Comparison of ENCODE assay signal across 8 cellular contexts in genomic region chr1:43970502-43970901, GRCh38. TPM values are rescaled to one million over a fixed set of nuclear protein-coding genes. Genes with fewer than 3 reads are reported as not detected.
A peak's percentile ranks its signal among the peaks of the same experiment; 100 is the strongest.
DNase-seq lines count a peak whose midpoint lies in the region; ATAC-seq, FAIRE-seq and TF ChIP-seq lines count a peak whose summit lies in the region.

No MANE protein-coding gene starts in this region.

- H3K27me3 ChIP-seq in HepG2 (ENCODE audit: control insufficient read depth in 1 of 2, insufficient read depth in 2 of 2, low read length in 2 of 2), result no peaks in the 10 kb centered on the region
- no peaks in the 10 kb centered on the region for H3K27me3 ChIP-seq in thymus (ENCODE audit: control insufficient read depth, insufficient read depth)

- peaks cover 22% of the 10 kb centered on the region for H3K4me1 ChIP-seq in HepG2 (ENCODE audit: insufficient read depth, low read length)
- peaks cover 10% of the 10 kb centered on the region for H3K4me1 ChIP-seq in thymus (ENCODE audit: control insufficient read depth, insufficient read depth, low read length)

- POLR2A ChIA-PET in HepG2 (lab: Yijun Ruan, JAX), result interaction anchor here (0.9 to 1.9 kb wide), 7 partner anchors 8 to 62 kb away, joined by 3 to 10 read pairs (median 5); partner anchors contain the start of genes B4GALT2 and IPO13

- peak overlapping the region; percentile 76 for H3K9ac ChIP-seq in HepG2 (ENCODE audit: insufficient read depth, low read depth, low read length)

- peaks cover 0 to 1% of the 10 kb centered on the region in 2 experiments; a peak in 1 of 5 replicates for H3K36me3 ChIP-seq in HepG2 (replicated peaks in 1 of 2; ENCODE audit: control insufficient read depth in 1 of 2, insufficient read depth in 2 of 2, low read length in 2 of 2)
- H3K36me3 ChIP-seq in thymus (ENCODE audit: control insufficient read depth, insufficient read depth), result no peaks in the 10 kb centered on the region

- H3K36me3 Mint-ChIP-seq in activated CD8-positive, alpha-beta memory T cell treated with anti-CD3 and anti-CD28 coated beads, Interleukin-2, amount 10 ng/mL, durations not matched to agents 7 days and 5 days, result peaks cover 6% of the 10 kb centered on the region
- peaks cover 22% of the 10 kb centered on the region for H3K36me3 Mint-ChIP-seq in activated naive CD8-positive, alpha-beta T cell treated with anti-CD3 and anti-CD28 coated beads for 36 hours

- no peak for TF ChIP-seq POLR2A in HepG2 (IDR thresholded peaks at IDR 0.05; ENCODE audit: insufficient read depth in 1 of 2, low read depth in 2 of 2, low read length in 2 of 2)

- no peak for ATAC-seq in activated CD8-positive, alpha-beta memory T cell treated with anti-CD3 and anti-CD28 coated beads, Interleukin-2, amount 10 ng/mL, durations not matched to agents 7 days and 5 days
- ATAC-seq in HepG2 (no peak), GM21717 (IDR thresholded peaks at IDR 0.05; ENCODE audit: unreplicated experiment) (no peak)

- FAIRE-seq in HepG2 (lab: Jason Lieb, UNC), result no peak

- TF ChIP-seq EP300 in HepG2 (IDR thresholded peaks at IDR 0.05; ENCODE audit: low read depth in 2 of 2, low read length in 2 of 2), result no peak
- TF ChIP-seq EP300 in HepG2 (CRISPR knock-in tag; IDR thresholded peaks at IDR 0.05; ENCODE audit: borderline replicate concordance), result no peak

- H2AFZ ChIP-seq in HepG2 (ENCODE audit: low read length), result no peak overlapping the region

- no TSS peak for BruUV-seq in HepG2 (replicated peaks; lab: Mats Ljungman, UMichigan)

- peaks cover 31% of the 10 kb centered on the region for H3K4me1 Mint-ChIP-seq in activated CD8-positive, alpha-beta memory T cell treated with anti-CD3 and anti-CD28 coated beads, Interleukin-2, amount 10 ng/mL, durations not matched to agents 7 days and 5 days
- H3K4me1 Mint-ChIP-seq in activated naive CD8-positive, alpha-beta T cell treated with anti-CD3 and anti-CD28 coated beads for 36 hours, result peaks cover 27% of the 10 kb centered on the region

- H3K9me3 Mint-ChIP-seq in activated CD8-positive, alpha-beta memory T cell treated with anti-CD3 and anti-CD28 coated beads, Interleukin-2, amount 10 ng/mL, durations not matched to agents 7 days and 5 days (ENCODE audit: low read depth), result no peaks in the 10 kb centered on the region
- H3K9me3 Mint-ChIP-seq in activated naive CD8-positive, alpha-beta T cell treated with anti-CD3 and anti-CD28 coated beads for 36 hours, result no peaks in the 10 kb centered on the region

- H4K20me1 ChIP-seq in HepG2 (ENCODE audit: insufficient read depth, low read length), result no peaks in the 10 kb centered on the region

- H3K4me2 ChIP-seq in HepG2 (ENCODE audit: low read depth, low read length), result peak overlapping the region; percentile 75

- H3K4me3 Mint-ChIP-seq in activated CD8-positive, alpha-beta memory T cell treated with anti-CD3 and anti-CD28 coated beads, Interleukin-2, amount 10 ng/mL, durations not matched to agents 7 days and 5 days, result peak overlapping the region; percentile 89
- H3K4me3 Mint-ChIP-seq in activated naive CD8-positive, alpha-beta T cell treated with anti-CD3 and anti-CD28 coated beads for 36 hours, result peak overlapping the region; percentile 93

- CTCF ChIA-PET in activated CD8-positive, alpha-beta memory T cell treated with anti-CD3 and anti-CD28 coated beads, Interleukin-2, amount 10 ng/mL, durations not matched to agents 7 days and 5 days (lab: Charles Lee), result interaction anchor here (0.8 to 5.4 kb wide), 4 partner anchors 24 to 207 kb away, joined by 3 to 30 read pairs (median 4); partner anchors contain the start of gene IPO13
- CTCF ChIA-PET in HepG2 (lab: Yijun Ruan, JAX; ENCODE audit: low intra/inter-chr PET ratio, low total read pairs), result no interaction called here

- TF ChIP-seq CTCF in HepG2 (CRISPR knock-in tag; IDR thresholded peaks at IDR 0.05), result no peak

- 22% methylated on average over 5 of the region's 5 CpGs for whole genome bisulfite sequencing in HepG2 (ENCODE audit: low lambda C conversion rate)
- WGBS in thymus, result 72% methylated on average over 5 of the region's 5 CpGs

- peak overlapping the region; percentile 82 for H3K27ac Mint-ChIP-seq in activated CD8-positive, alpha-beta memory T cell treated with anti-CD3 and anti-CD28 coated beads, Interleukin-2, amount 10 ng/mL, durations not matched to agents 7 days and 5 days
- peak overlapping the region; percentile 88 for H3K27ac Mint-ChIP-seq in activated naive CD8-positive, alpha-beta T cell treated with anti-CD3 and anti-CD28 coated beads for 36 hours

- in situ Hi-C loops in HepG2 (cut with HindIII; ENCODE audit: extremely low pct_ligation_motif_present, low pct_unique_long_range_greater_than_20kb), result no loop called here

- H3K9me3 ChIP-seq in HepG2 (ENCODE audit: low read length), result no peaks in the 10 kb centered on the region
- no peaks in the 10 kb centered on the region for H3K9me3 ChIP-seq in thymus (ENCODE audit: control insufficient read depth)

- H3K4me3 ChIP-seq in HepG2 (replicated peaks in 1 of 3; ENCODE audit: insufficient read depth in 1 of 3, low read depth in 2 of 3, low read length in 3 of 3), result peak overlapping the region; percentile 80 to 94 (median 91)
- H3K4me3 ChIP-seq in thymus (ENCODE audit: low read length), result peak overlapping the region; percentile 61

- TF ChIP-seq RAD21 in HepG2 (CRISPR knock-in tag; IDR thresholded peaks at IDR 0.05), result no peak

- peaks cover 15% of the 10 kb centered on the region for H3K79me2 ChIP-seq in HepG2 (ENCODE audit: insufficient read depth, low read length)

- H3K27ac ChIP-seq in HepG2 (ENCODE audit: extremely low read length, insufficient read depth, low read length) (no peak overlapping the region), thymus (ENCODE audit: low read depth) (no peak overlapping the region)

- H3K27me3 Mint-ChIP-seq in activated CD8-positive, alpha-beta memory T cell treated with anti-CD3 and anti-CD28 coated beads, Interleukin-2, amount 10 ng/mL, durations not matched to agents 7 days and 5 days, result no peaks in the 10 kb centered on the region
- no peaks in the 10 kb centered on the region for H3K27me3 Mint-ChIP-seq in activated naive CD8-positive, alpha-beta T cell treated with anti-CD3 and anti-CD28 coated beads for 36 hours

- intact Hi-C loops in HepG2 (cut with micrococcal nuclease; ENCODE audit: unreplicated experiment), result no loop called here

- DNase-seq in activated CD8-positive, alpha-beta memory T cell treated with anti-CD3 and anti-CD28 coated beads, Interleukin-2, amount 10 ng/mL, durations not matched to agents 7 days and 5 days, result no peak
- no peak for DNase-seq in activated CD8-positive, alpha-beta memory T cell treated with anti-CD3 and anti-CD28 coated beads, Interleukin-2, amount 50 U/mL, for 48 hours
- no peak for DNase-seq in activated naive CD8-positive, alpha-beta T cell treated with anti-CD3 and anti-CD28 coated beads for 36 hours
- no peak for DNase-seq in HepG2 (ENCODE audit: low spot score)
- DNase-seq in effector CD8-positive, alpha-beta T cell (lab: John Stamatoyannopoulos, UW), result no peak
- no peak for DNase-seq in NCI-H345 treated with DMSO at 0.1 percent for 48 hours (lab: John Stamatoyannopoulos, UW; ENCODE audit: unreplicated experiment)

RNA-seq across cellular contexts. Expression of gene DPH2, which starts 0.7 kb away (rescaled TPM):
- 10 to 100 TPM; 28.1 to 39.8 TPM for total RNA-seq in activated CD8-positive, alpha-beta memory T cell treated with anti-CD3 and anti-CD28 coated beads, Interleukin-2, amount 10 ng/mL, durations not matched to agents 7 days and 5 days
- total RNA-seq in activated naive CD8-positive, alpha-beta T cell treated with anti-CD3 and anti-CD28 coated beads for 36 hours, result 10 to 100 TPM; 65.2 to 66.7 TPM
- 38.3 and 40.5 TPM in 2 replicates for total RNA-seq in HepG2 (2016; rRNA removed; fragmentation: Illumina TruSeq; extraction: Trizol)
- total RNA-seq in HepG2 (2016; cell fraction: cytosol; rRNA removed; fragmentation: Illumina TruSeq; extraction: Trizol; ENCODE audit: low read depth), result 15.2 TPM in 2 replicates
- 33.0 and 37.1 TPM in 2 replicates for total RNA-seq in HepG2 (2016; cell fraction: insoluble cytoplasmic fraction; rRNA removed; fragmentation: Illumina TruSeq; extraction: Trizol)
- total RNA-seq in HepG2 (2016; cell fraction: membrane; rRNA removed; fragmentation: Illumina TruSeq; extraction: Trizol), result 43.0 and 46.2 TPM in 2 replicates
- 21.9 and 28.3 TPM in 2 replicates for total RNA-seq in HepG2 (2016; cell fraction: nucleus; rRNA removed; fragmentation: Illumina TruSeq; extraction: Trizol)
- polyA plus RNA-seq in HepG2 (2011; rRNA removed), result 32.2 and 39.3 TPM in 2 replicates
- 29.8 and 30.1 TPM in 2 replicates for polyA plus RNA-seq in HepG2 (2011; cell fraction: cytosol; rRNA removed)
- polyA plus RNA-seq in HepG2 (2011; cell fraction: nucleus; rRNA removed), result 143 and 148 TPM in 2 replicates
- 16.3 and 20.7 TPM in 2 replicates for polyA plus RNA-seq in HepG2 (2012)
- polyA plus RNA-seq in HepG2 (2016; cell fraction: cytosol; fragmentation: Illumina TruSeq; extraction: Trizol; ENCODE audit: low read depth), result 16.6 and 18.7 TPM in 2 replicates
- 33.1 and 38.5 TPM in 2 replicates for polyA plus RNA-seq in HepG2 (2016; cell fraction: insoluble cytoplasmic fraction; fragmentation: Illumina TruSeq; extraction: Trizol; ENCODE audit: low read depth)
- 41.7 and 43.1 TPM in 2 replicates for polyA plus RNA-seq in HepG2 (2016; cell fraction: membrane; fragmentation: Illumina TruSeq; extraction: Trizol; ENCODE audit: low read depth)
- polyA plus RNA-seq in HepG2 (2016; cell fraction: nucleus; fragmentation: Illumina TruSeq; extraction: Trizol; ENCODE audit: insufficient read depth, low read depth), result 50.3 and 52.5 TPM in 2 replicates
- 71.2 and 144 TPM in 2 replicates for polyA minus RNA-seq in HepG2 (2011; rRNA and poly(A)+ RNA removed; ENCODE audit: low replicate concordance)
- polyA minus RNA-seq in HepG2 (2011; cell fraction: cytosol; rRNA and poly(A)+ RNA removed), result 10.3 and 13.5 TPM in 2 replicates
- polyA minus RNA-seq in HepG2 (2011; cell fraction: nucleus; rRNA and poly(A)+ RNA removed), result 36.7 and 43.0 TPM in 2 replicates
- 14.4 TPM for polyA plus RNA-seq in thymus

RNA-seq across cellular contexts. Expression of gene ATP6V0B, which starts 4.3 kb away (rescaled TPM):
- 100 to 1,000 TPM; 108 to 139 TPM for total RNA-seq in activated CD8-positive, alpha-beta memory T cell treated with anti-CD3 and anti-CD28 coated beads, Interleukin-2, amount 10 ng/mL, durations not matched to agents 7 days and 5 days
- 100 to 1,000 TPM; 116 to 122 TPM for total RNA-seq in activated naive CD8-positive, alpha-beta T cell treated with anti-CD3 and anti-CD28 coated beads for 36 hours
- 76.4 and 161 TPM in 2 replicates for total RNA-seq in HepG2 (2016; rRNA removed; fragmentation: Illumina TruSeq; extraction: Trizol)
- total RNA-seq in HepG2 (2016; cell fraction: cytosol; rRNA removed; fragmentation: Illumina TruSeq; extraction: Trizol; ENCODE audit: low read depth), result 117 and 155 TPM in 2 replicates
- total RNA-seq in HepG2 (2016; cell fraction: insoluble cytoplasmic fraction; rRNA removed; fragmentation: Illumina TruSeq; extraction: Trizol), result 83.5 and 169 TPM in 2 replicates
- 125 and 145 TPM in 2 replicates for total RNA-seq in HepG2 (2016; cell fraction: membrane; rRNA removed; fragmentation: Illumina TruSeq; extraction: Trizol)
- total RNA-seq in HepG2 (2016; cell fraction: nucleus; rRNA removed; fragmentation: Illumina TruSeq; extraction: Trizol), result 134 and 145 TPM in 2 replicates
- 157 and 169 TPM in 2 replicates for polyA plus RNA-seq in HepG2 (2011; rRNA removed)
- polyA plus RNA-seq in HepG2 (2011; cell fraction: cytosol; rRNA removed), result 171 and 212 TPM in 2 replicates
- polyA plus RNA-seq in HepG2 (2011; cell fraction: nucleus; rRNA removed), result 191 and 208 TPM in 2 replicates
- polyA plus RNA-seq in HepG2 (2012), result 45.1 and 96.9 TPM in 2 replicates
- 104 and 146 TPM in 2 replicates for polyA plus RNA-seq in HepG2 (2016; cell fraction: cytosol; fragmentation: Illumina TruSeq; extraction: Trizol; ENCODE audit: low read depth)
- 64.0 and 66.5 TPM in 2 replicates for polyA plus RNA-seq in HepG2 (2016; cell fraction: insoluble cytoplasmic fraction; fragmentation: Illumina TruSeq; extraction: Trizol; ENCODE audit: low read depth)
- polyA plus RNA-seq in HepG2 (2016; cell fraction: membrane; fragmentation: Illumina TruSeq; extraction: Trizol; ENCODE audit: low read depth), result 95.1 and 113 TPM in 2 replicates
- polyA plus RNA-seq in HepG2 (2016; cell fraction: nucleus; fragmentation: Illumina TruSeq; extraction: Trizol; ENCODE audit: insufficient read depth, low read depth), result 218 and 233 TPM in 2 replicates
- polyA minus RNA-seq in HepG2 (2011; rRNA and poly(A)+ RNA removed; ENCODE audit: low replicate concordance), result 161 and 288 TPM in 2 replicates
- polyA minus RNA-seq in HepG2 (2011; cell fraction: cytosol; rRNA and poly(A)+ RNA removed), result 33.1 and 37.3 TPM in 2 replicates
- polyA minus RNA-seq in HepG2 (2011; cell fraction: nucleus; rRNA and poly(A)+ RNA removed), result 51.0 and 60.8 TPM in 2 replicates
- polyA plus RNA-seq in thymus, result 198 TPM

RNA-seq across cellular contexts. Expression of gene B4GALT2, which starts 8.5 kb away (rescaled TPM):
- total RNA-seq in activated CD8-positive, alpha-beta memory T cell treated with anti-CD3 and anti-CD28 coated beads, Interleukin-2, amount 10 ng/mL, durations not matched to agents 7 days and 5 days, result 10 to 100 TPM; 20.1 to 25.5 TPM
- total RNA-seq in activated naive CD8-positive, alpha-beta T cell treated with anti-CD3 and anti-CD28 coated beads for 36 hours, result 10 to 100 TPM; 38.5 to 41.6 TPM
- total RNA-seq in HepG2 (2016; rRNA removed; fragmentation: Illumina TruSeq; extraction: Trizol), result 56.5 and 78.0 TPM in 2 replicates
- 81.0 and 86.5 TPM in 2 replicates for total RNA-seq in HepG2 (2016; cell fraction: cytosol; rRNA removed; fragmentation: Illumina TruSeq; extraction: Trizol; ENCODE audit: low read depth)
- total RNA-seq in HepG2 (2016; cell fraction: insoluble cytoplasmic fraction; rRNA removed; fragmentation: Illumina TruSeq; extraction: Trizol), result 57.1 and 86.7 TPM in 2 replicates
- 144 and 151 TPM in 2 replicates for total RNA-seq in HepG2 (2016; cell fraction: membrane; rRNA removed; fragmentation: Illumina TruSeq; extraction: Trizol)
- total RNA-seq in HepG2 (2016; cell fraction: nucleus; rRNA removed; fragmentation: Illumina TruSeq; extraction: Trizol), result 42.0 and 49.7 TPM in 2 replicates
- 41.9 and 57.0 TPM in 2 replicates for polyA plus RNA-seq in HepG2 (2011; rRNA removed)
- 39.2 and 66.4 TPM in 2 replicates for polyA plus RNA-seq in HepG2 (2011; cell fraction: cytosol; rRNA removed)
- 53.0 and 54.3 TPM in 2 replicates for polyA plus RNA-seq in HepG2 (2011; cell fraction: nucleus; rRNA removed)
- polyA plus RNA-seq in HepG2 (2012), result 40.1 and 41.5 TPM in 2 replicates
- 96.5 and 101 TPM in 2 replicates for polyA plus RNA-seq in HepG2 (2016; cell fraction: cytosol; fragmentation: Illumina TruSeq; extraction: Trizol; ENCODE audit: low read depth)
- 67.6 and 73.0 TPM in 2 replicates for polyA plus RNA-seq in HepG2 (2016; cell fraction: insoluble cytoplasmic fraction; fragmentation: Illumina TruSeq; extraction: Trizol; ENCODE audit: low read depth)
- polyA plus RNA-seq in HepG2 (2016; cell fraction: membrane; fragmentation: Illumina TruSeq; extraction: Trizol; ENCODE audit: low read depth), result 132 and 145 TPM in 2 replicates
- polyA plus RNA-seq in HepG2 (2016; cell fraction: nucleus; fragmentation: Illumina TruSeq; extraction: Trizol; ENCODE audit: insufficient read depth, low read depth), result 86.0 and 90.4 TPM in 2 replicates
- 52.0 and 94.8 TPM in 2 replicates for polyA minus RNA-seq in HepG2 (2011; rRNA and poly(A)+ RNA removed; ENCODE audit: low replicate concordance)
- 24.3 and 27.3 TPM in 2 replicates for polyA minus RNA-seq in HepG2 (2011; cell fraction: cytosol; rRNA and poly(A)+ RNA removed)
- polyA minus RNA-seq in HepG2 (2011; cell fraction: nucleus; rRNA and poly(A)+ RNA removed), result 13.7 and 15.8 TPM in 2 replicates
- polyA plus RNA-seq in thymus, result 7.3 TPM

RNA-seq across cellular contexts. Expression of gene CCDC24, which starts 20.9 kb away (rescaled TPM):
- 1 to 10 TPM; 1.3 to 1.5 TPM for total RNA-seq in activated CD8-positive, alpha-beta memory T cell treated with anti-CD3 and anti-CD28 coated beads, Interleukin-2, amount 10 ng/mL, durations not matched to agents 7 days and 5 days
- 1 to 10 TPM; 1.0 to 1.5 TPM for total RNA-seq in activated naive CD8-positive, alpha-beta T cell treated with anti-CD3 and anti-CD28 coated beads for 36 hours
- total RNA-seq in HepG2 (2016; rRNA removed; fragmentation: Illumina TruSeq; extraction: Trizol), result 2.2 and 2.9 TPM in 2 replicates
- total RNA-seq in HepG2 (2016; cell fraction: cytosol; rRNA removed; fragmentation: Illumina TruSeq; extraction: Trizol; ENCODE audit: low read depth), result 0.79 and 2.4 TPM in 2 replicates
- 0.95 and 2.5 TPM in 2 replicates for total RNA-seq in HepG2 (2016; cell fraction: insoluble cytoplasmic fraction; rRNA removed; fragmentation: Illumina TruSeq; extraction: Trizol)
- total RNA-seq in HepG2 (2016; cell fraction: membrane; rRNA removed; fragmentation: Illumina TruSeq; extraction: Trizol), result 1.8 and 2.6 TPM in 2 replicates
- 2.8 and 3.1 TPM in 2 replicates for total RNA-seq in HepG2 (2016; cell fraction: nucleus; rRNA removed; fragmentation: Illumina TruSeq; extraction: Trizol)
- polyA plus RNA-seq in HepG2 (2011; rRNA removed), result 1.4 and 1.8 TPM in 2 replicates
- polyA plus RNA-seq in HepG2 (2011; cell fraction: cytosol; rRNA removed), result 0.59 and 0.82 TPM in 2 replicates
- polyA plus RNA-seq in HepG2 (2011; cell fraction: nucleus; rRNA removed), result 8.4 and 10.6 TPM in 2 replicates
- polyA plus RNA-seq in HepG2 (2012), result 2.3 and 3.3 TPM in 2 replicates
- 1.3 and 1.8 TPM in 2 replicates for polyA plus RNA-seq in HepG2 (2016; cell fraction: cytosol; fragmentation: Illumina TruSeq; extraction: Trizol; ENCODE audit: low read depth)
- polyA plus RNA-seq in HepG2 (2016; cell fraction: insoluble cytoplasmic fraction; fragmentation: Illumina TruSeq; extraction: Trizol; ENCODE audit: low read depth), result 2.1 and 2.4 TPM in 2 replicates
- polyA plus RNA-seq in HepG2 (2016; cell fraction: membrane; fragmentation: Illumina TruSeq; extraction: Trizol; ENCODE audit: low read depth), result 1.7 and 2.2 TPM in 2 replicates
- 4.7 and 6.9 TPM in 2 replicates for polyA plus RNA-seq in HepG2 (2016; cell fraction: nucleus; fragmentation: Illumina TruSeq; extraction: Trizol; ENCODE audit: insufficient read depth, low read depth)
- polyA minus RNA-seq in HepG2 (2011; rRNA and poly(A)+ RNA removed; ENCODE audit: low replicate concordance), result 1.1 and 1.6 TPM in 2 replicates
- polyA minus RNA-seq in HepG2 (2011; cell fraction: cytosol; rRNA and poly(A)+ RNA removed), result not detected in 2 replicates
- 1.2 and 1.9 TPM in 2 replicates for polyA minus RNA-seq in HepG2 (2011; cell fraction: nucleus; rRNA and poly(A)+ RNA removed)
- 11.1 TPM for polyA plus RNA-seq in thymus

RNA-seq across cellular contexts. Expression of gene IPO13, which starts 23.8 kb away (rescaled TPM):
- total RNA-seq in activated CD8-positive, alpha-beta memory T cell treated with anti-CD3 and anti-CD28 coated beads, Interleukin-2, amount 10 ng/mL, durations not matched to agents 7 days and 5 days, result 10 to 100 TPM; 25.3 to 29.4 TPM
- total RNA-seq in activated naive CD8-positive, alpha-beta T cell treated with anti-CD3 and anti-CD28 coated beads for 36 hours, result 10 to 100 TPM; 15.8 to 16.9 TPM
- total RNA-seq in HepG2 (2016; rRNA removed; fragmentation: Illumina TruSeq; extraction: Trizol), result 14.3 and 15.6 TPM in 2 replicates
- 2.4 and 3.1 TPM in 2 replicates for total RNA-seq in HepG2 (2016; cell fraction: cytosol; rRNA removed; fragmentation: Illumina TruSeq; extraction: Trizol; ENCODE audit: low read depth)
- total RNA-seq in HepG2 (2016; cell fraction: insoluble cytoplasmic fraction; rRNA removed; fragmentation: Illumina TruSeq; extraction: Trizol), result 13.4 and 14.4 TPM in 2 replicates
- total RNA-seq in HepG2 (2016; cell fraction: membrane; rRNA removed; fragmentation: Illumina TruSeq; extraction: Trizol), result 5.8 and 6.8 TPM in 2 replicates
- 15.1 and 20.1 TPM in 2 replicates for total RNA-seq in HepG2 (2016; cell fraction: nucleus; rRNA removed; fragmentation: Illumina TruSeq; extraction: Trizol)
- 12.9 and 15.0 TPM in 2 replicates for polyA plus RNA-seq in HepG2 (2011; rRNA removed)
- 11.2 and 12.8 TPM in 2 replicates for polyA plus RNA-seq in HepG2 (2011; cell fraction: cytosol; rRNA removed)
- 43.8 and 47.3 TPM in 2 replicates for polyA plus RNA-seq in HepG2 (2011; cell fraction: nucleus; rRNA removed)
- 9.7 and 11.8 TPM in 2 replicates for polyA plus RNA-seq in HepG2 (2012)
- 2.2 and 2.4 TPM in 2 replicates for polyA plus RNA-seq in HepG2 (2016; cell fraction: cytosol; fragmentation: Illumina TruSeq; extraction: Trizol; ENCODE audit: low read depth)
- polyA plus RNA-seq in HepG2 (2016; cell fraction: insoluble cytoplasmic fraction; fragmentation: Illumina TruSeq; extraction: Trizol; ENCODE audit: low read depth), result 14.5 and 14.6 TPM in 2 replicates
- 3.4 and 5.4 TPM in 2 replicates for polyA plus RNA-seq in HepG2 (2016; cell fraction: membrane; fragmentation: Illumina TruSeq; extraction: Trizol; ENCODE audit: low read depth)
- 47.0 and 47.3 TPM in 2 replicates for polyA plus RNA-seq in HepG2 (2016; cell fraction: nucleus; fragmentation: Illumina TruSeq; extraction: Trizol; ENCODE audit: insufficient read depth, low read depth)
- polyA minus RNA-seq in HepG2 (2011; rRNA and poly(A)+ RNA removed; ENCODE audit: low replicate concordance), result 37.2 and 43.4 TPM in 2 replicates
- polyA minus RNA-seq in HepG2 (2011; cell fraction: cytosol; rRNA and poly(A)+ RNA removed), result 8.7 and 12.3 TPM in 2 replicates
- 9.8 and 11.1 TPM in 2 replicates for polyA minus RNA-seq in HepG2 (2011; cell fraction: nucleus; rRNA and poly(A)+ RNA removed)
- polyA plus RNA-seq in thymus, result 26.1 TPM
